1 cellular context compared by ENCODE assay signal in genomic region chrX:107630031-107630689, GRCh38.
TF ChIP-seq lines count a peak whose summit lies in the region.

No MANE protein-coding gene starts in this region.

TF ChIP-seq in liver, 16 proteins besides CTCF, POLR2A, EP300 and RAD21 (continued from another document):
- TF ChIP-seq REST (IDR thresholded peaks at IDR 0.05) (no peak), EGR1 (IDR thresholded peaks at IDR 0.05; ENCODE audit: low read depth in 2 of 2) (no peak), ZBTB33 (IDR thresholded peaks at IDR 0.05) (no peak), ATF3 (IDR thresholded peaks at IDR 0.05) (no peak)
